25 cellular contexts compared by ENCODE assay signal in the genomic region with DNA sequence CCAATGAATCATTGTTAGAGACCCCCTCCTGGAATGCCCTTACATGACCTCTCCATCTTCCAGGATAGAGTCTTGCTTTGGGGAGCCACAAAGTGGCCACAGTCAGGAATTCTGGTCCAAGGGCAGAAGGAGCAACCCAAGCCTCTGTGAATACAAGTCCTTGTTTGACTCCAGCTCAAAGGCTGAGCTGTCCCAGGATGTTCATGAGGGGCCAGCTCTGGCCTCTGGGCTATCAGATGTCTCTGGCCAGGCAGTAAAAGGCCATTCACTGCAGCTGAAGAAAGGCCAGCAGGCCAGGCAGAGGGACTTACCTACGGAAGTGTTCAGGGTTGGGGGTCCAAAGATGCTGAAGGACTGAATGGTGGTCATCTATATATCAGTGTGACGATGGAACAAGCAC.
DNase-seq lines count a peak whose midpoint lies in the region; ATAC-seq and TF ChIP-seq lines count a peak whose summit lies in the region.
"Had no signal": no experiment of that assay in that cellular context is flagged by ENCODE, and none has a peak within 500 bp of the region (broad histone marks: within the 10 kb centered on the region; RNA-seq: fewer than 3 reads in every experiment).

No MANE protein-coding gene starts in this region.

- no peak for TF ChIP-seq CTCF in left ventricle myocardium inferior (IDR thresholded peaks at IDR 0.05; ENCODE audit: borderline replicate concordance)
- no peak for TF ChIP-seq CTCF in coronary artery (IDR thresholded peaks at IDR 0.05)

- H3K4me3 ChIP-seq in BLaER1 (no peak overlapping the region), left ventricle myocardium inferior (peak overlapping the region; percentile 22), coronary artery (no peak overlapping the region)
- H3K4me3 ChIP-seq: A549, ascending aorta had no signal

- H3K4me2 ChIP-seq in BLaER1: peak overlapping the region; percentile 38; the same call in 1 of the 2 replicates
- H3K4me2 ChIP-seq: A549 had no signal

- ATAC-seq in GM21360 (IDR thresholded peaks at IDR 0.05; ENCODE audit: unreplicated experiment): no peak
- ATAC-seq: foreskin keratinocyte, HepG2, left lobe of liver had no signal

- peaks cover 30% of the 10 kb centered on the region for H3K4me1 ChIP-seq in BLaER1
- H3K4me1 ChIP-seq in left ventricle myocardium inferior: peaks cover 97% of the 10 kb centered on the region
- H3K4me1 ChIP-seq: A549 had no signal

- H3K27ac ChIP-seq in BLaER1 (peak overlapping the region; percentile 51), left ventricle myocardium inferior (replicated peaks) (peak overlapping the region; percentile 87), coronary artery (no peak overlapping the region)
- H3K27ac ChIP-seq: ascending aorta, foreskin keratinocyte, VCaP had no signal

- no peak overlapping the region for H3K9ac ChIP-seq in BLaER1

- intact Hi-C loops in left ventricle myocardium inferior (cut with micrococcal nuclease): no loop called here

- DNase-seq in anterior cingulate cortex (lab: John Stamatoyannopoulos, UW) (peak in 31 of 58 donors; percentile 23 to 84 (median 57)), left ventricle myocardium inferior (no peak), nucleus accumbens (lab: John Stamatoyannopoulos, UW) (peak in 41 of 56 donors; percentile 25 to 86 (median 61)), HPDE6-E6E7 (ENCODE audit: extremely low spot score) (no peak), SIG-M5 (lab: John Stamatoyannopoulos, UW) (no peak), coronary artery (ENCODE audit: low spot score) (no peak)
- DNase-seq: activated CD4-positive, alpha-beta memory T cell treated with anti-CD3 and anti-CD28 coated beads for 36 hours; activated naive CD4-positive, alpha-beta T cell; activated T-cell treated with anti-CD3 and anti-CD28 coated beads for 4 hours; DMS 273 treated with DMSO at 0.1 percent for 48 hours; foreskin keratinocyte; GDM1; NCI-H1417 treated with DMSO at 0.1 percent for 48 hours; NCI-H2171; NCI-H526; SHP77 treated with DMSO at 0.1 percent for 48 hours; small intestine; stimulated activated CD4-positive, alpha-beta T cell treated with anti-CD3 and anti-CD28 coated beads, Interleukin-4, amount 100 ng/mL, for 4 hours had no signal

- H3K9me3 ChIP-seq in BLaER1 (no peaks in the 10 kb centered on the region), left ventricle myocardium inferior (replicated peaks) (no peaks in the 10 kb centered on the region)
- H3K9me3 ChIP-seq: A549, ascending aorta had no signal

- H3K27me3 ChIP-seq in BLaER1 (no peaks in the 10 kb centered on the region), left ventricle myocardium inferior (ENCODE audit: low read depth) (no peaks in the 10 kb centered on the region)
- H3K27me3 ChIP-seq: ascending aorta, foreskin keratinocyte had no signal

- H3K36me3 ChIP-seq in BLaER1 (peaks cover 36% of the 10 kb centered on the region), left ventricle myocardium inferior (no peaks in the 10 kb centered on the region)
- H3K36me3 ChIP-seq: ascending aorta had no signal

- H4K20me1 ChIP-seq in BLaER1: peaks cover 41% of the 10 kb centered on the region

Comparison
In these comparisons a context has a peak if more than half of its experiments do, and no peak if none do; other contexts are left out.
1. H3K27ac ChIP-seq: peak in BLaER1 (single experiment) and left ventricle myocardium inferior (single experiment); none in coronary artery (0 of 2).
2. DNase-seq: peak in anterior cingulate cortex (31 of 58) and nucleus accumbens (41 of 56); none in left ventricle myocardium inferior (single experiment), HPDE6-E6E7 (single experiment), SIG-M5 (single experiment) and coronary artery (single experiment).